Comparison of ENCODE assay signal across 23 cellular contexts in genomic region chr22:32527756-32528155, GRCh38. TPM values are rescaled to one million over a fixed set of nuclear protein-coding genes. Genes with fewer than 3 reads are reported as not detected.
DNase-seq lines count a peak whose midpoint lies in the region; TF ChIP-seq lines count a peak whose summit lies in the region.
"Had no signal": no experiment of that assay in that cellular context is flagged by ENCODE, and none has a peak within 500 bp of the region (broad histone marks: within the 10 kb centered on the region; RNA-seq: fewer than 3 reads in every experiment).

No MANE protein-coding gene starts in this region.

- no peak overlapping the region for H3K18ac ChIP-seq in mesendoderm (ENCODE audit: low read length)

- no peak overlapping the region for H2BK5ac ChIP-seq in mesendoderm (ENCODE audit: low read length)

- H3K9me3 ChIP-seq in OCI-LY3 (ENCODE audit: insufficient read depth, low read length), result no peaks in the 10 kb centered on the region
- H3K9me3 ChIP-seq: MG63 had no signal

- no peak overlapping the region for H3K23ac ChIP-seq in mesendoderm (ENCODE audit: low read length)

- H3K4me3 Mint-ChIP-seq in progenitor cell of endocrine pancreas (ENCODE audit: low read depth), result no peak overlapping the region
- H3K4me3 Mint-ChIP-seq: CD14-positive monocyte, H9, IgD-negative memory B cell had no signal

- H4K5ac ChIP-seq in mesendoderm (ENCODE audit: low read length), result no peak overlapping the region

- H3K36me3 ChIP-seq in OCI-LY3 (replicated peaks; ENCODE audit: low read depth, low read length) (no peaks in the 10 kb centered on the region), mesendoderm (ENCODE audit: control insufficient read depth, insufficient read depth, low read length) (no peaks in the 10 kb centered on the region)
- H3K36me3 ChIP-seq: MG63 had no signal

- H3K9me3 Mint-ChIP-seq in progenitor cell of endocrine pancreas (ENCODE audit: low read depth), result no peaks in the 10 kb centered on the region
- H3K9me3 Mint-ChIP-seq: CD14-positive monocyte, IgD-negative memory B cell had no signal

- no CpG with 5 or more reads among the region's 5 CpGs for WGBS in mesendoderm (ENCODE audit: extremely low coverage, insufficient coverage, low lambda C conversion rate)

- H3K4me1 Mint-ChIP-seq in progenitor cell of endocrine pancreas (ENCODE audit: low read depth), result peaks cover 13% of the 10 kb centered on the region
- H3K4me1 Mint-ChIP-seq: IgD-negative memory B cell had no signal

- no peak for DNase-seq in caudate nucleus (lab: John Stamatoyannopoulos, UW)
- peak; percentile 14 for DNase-seq in mesendoderm
- no peak for DNase-seq in progenitor cell of endocrine pancreas (ENCODE audit: low spot score, unreplicated experiment)
- no peak for DNase-seq in NCI-H2171 (lab: John Stamatoyannopoulos, UW)
- DNase-seq in SHP77 treated with DMSO at 0.1 percent for 48 hours (lab: John Stamatoyannopoulos, UW), result no peak
- no peak for DNase-seq in NCI-H524 treated with DMSO at 0.1 percent for 48 hours (lab: John Stamatoyannopoulos, UW)
- DNase-seq: ACHN, DND-41, H9, Kasumi-1, MG63, NCI-H1048, NCI-H1436, NCI-H1930, NCI-H2171 treated with DMSO at 0.1 percent for 48 hours, NCI-H446, NCI-H748 treated with DMSO at 0.1 percent for 48 hours, PC-3 had no signal

- peak overlapping the region; percentile 17; the same call in 1 of the 2 replicates for H2AFZ ChIP-seq in OCI-LY3 (ENCODE audit: low read depth, low read length)

- H3K79me2 ChIP-seq in OCI-LY3 (ENCODE audit: low read length) (no peaks in the 10 kb centered on the region), mesendoderm (ENCODE audit: control insufficient read depth, insufficient read depth, low read length) (no peaks in the 10 kb centered on the region)

- H3K9ac ChIP-seq in OCI-LY3 (ENCODE audit: low read length) (no peak overlapping the region), mesendoderm (ENCODE audit: low read length) (no peak overlapping the region)

- no peak overlapping the region for H3K56ac ChIP-seq in mesendoderm (ENCODE audit: low read length)

- no peak overlapping the region for H3K4ac ChIP-seq in mesendoderm (ENCODE audit: low read depth, low read length)

- H3K27ac ChIP-seq in OCI-LY3 (ENCODE audit: low read length) (peak overlapping the region; percentile 35; the same call in 1 of the 2 replicates), caudate nucleus (ENCODE audit: low read depth, low read length) (peak overlapping the region; percentile 88), mesendoderm (ENCODE audit: low read depth, low read length) (no peak overlapping the region), temporal lobe (ENCODE audit: low read depth, low read length) (peak overlapping the region; percentile 85)
- H3K27ac ChIP-seq: RWPE1 had no signal

- no peak overlapping the region for H2BK15ac ChIP-seq in mesendoderm (replicated peaks; ENCODE audit: low read depth)

- H3K4me1 ChIP-seq in OCI-LY3 (ENCODE audit: low read length) (peaks cover 18% of the 10 kb centered on the region), mesendoderm (ENCODE audit: control insufficient read depth, low read depth, low read length) (no peaks in the 10 kb centered on the region)

- peaks cover 6% of the 10 kb centered on the region for H3K27me3 Mint-ChIP-seq in progenitor cell of endocrine pancreas

- H4K8ac ChIP-seq in mesendoderm (ENCODE audit: low read depth, low read length), result no peak overlapping the region

- no peaks in the 10 kb centered on the region for H3K36me3 Mint-ChIP-seq in progenitor cell of endocrine pancreas (ENCODE audit: insufficient read depth)
- H3K36me3 Mint-ChIP-seq: CD14-positive monocyte, IgD-negative memory B cell had no signal

- peak overlapping the region; percentile 43 for H3K4me2 ChIP-seq in OCI-LY3 (ENCODE audit: low read length)
- H3K4me2 ChIP-seq in mesendoderm (ENCODE audit: low read length), result no peak overlapping the region

- no peak for TF ChIP-seq CTCF in OCI-LY3 (IDR thresholded peaks at IDR 0.05; ENCODE audit: low read depth, low read length)
- TF ChIP-seq CTCF in progenitor cell of endocrine pancreas (IDR thresholded peaks at IDR 0.05; ENCODE audit: unreplicated experiment), result no peak

- no peak overlapping the region for H2AK5ac ChIP-seq in mesendoderm (ENCODE audit: low read length)

- no peak overlapping the region for H2BK120ac ChIP-seq in mesendoderm (ENCODE audit: low read depth, low read length)

- no peaks in the 10 kb centered on the region for H4K20me1 ChIP-seq in OCI-LY3 (ENCODE audit: insufficient read depth, low read length)

- peak overlapping the region; percentile 15; the same call in 1 of the 2 replicates for H3K4me3 ChIP-seq in OCI-LY3 (ENCODE audit: low read length)
- H3K4me3 ChIP-seq in mesendoderm (ENCODE audit: low read length), result no peak overlapping the region
- H3K4me3 ChIP-seq: MG63 had no signal

- peaks cover 13% of the 10 kb centered on the region; the same call in 1 of the 2 replicates for H3K27me3 ChIP-seq in OCI-LY3 (ENCODE audit: low read depth, low read length)
- no peaks in the 10 kb centered on the region for H3K27me3 ChIP-seq in mesendoderm (ENCODE audit: insufficient read depth, low read length, poor library complexity)
- H3K27me3 ChIP-seq: MG63 had no signal

- no peaks in the 10 kb centered on the region for H3K79me1 ChIP-seq in mesendoderm (ENCODE audit: low read length)

- no peak overlapping the region for H3K27ac Mint-ChIP-seq in progenitor cell of endocrine pancreas
- H3K27ac Mint-ChIP-seq: CD14-positive monocyte, IgD-negative memory B cell had no signal

RNA-seq across cellular contexts. Expression of gene FBXO7, which starts 53.1 kb away (rescaled TPM):
- polyA plus RNA-seq in mesendoderm (2013, experiment 1 of 2), result 53.6 TPM
- 53.9 TPM for polyA plus RNA-seq in mesendoderm (2013, experiment 2 of 2)
- total RNA-seq in temporal lobe (39.3 TPM), progenitor cell of endocrine pancreas (86.4 and 87.2 TPM in 2 replicates)
